ENCODE assay signal across 20 cellular contexts in the genomic region with DNA sequence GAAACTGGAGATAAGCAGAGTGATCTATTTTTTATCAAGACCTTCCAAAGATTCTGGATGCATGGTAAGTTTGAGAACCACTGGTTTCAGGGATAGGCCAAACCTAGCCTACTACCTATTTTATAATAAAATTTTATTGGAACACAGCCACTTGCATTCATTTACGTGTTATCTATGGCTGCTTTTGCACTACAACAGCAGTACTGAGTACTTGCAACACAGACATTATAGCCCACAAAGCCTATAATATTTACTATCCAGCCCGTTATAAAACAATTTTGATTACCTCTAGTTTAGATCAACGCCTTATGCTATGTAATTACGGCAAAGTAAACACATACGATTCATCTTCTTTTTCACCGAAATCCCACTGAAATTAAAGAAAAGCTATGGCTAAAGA. TPM values are rescaled to one million over a fixed set of nuclear protein-coding genes. Genes with fewer than 3 reads are reported as not detected.
"Had no signal": no experiment of that assay in that cellular context is flagged by ENCODE, and none has a peak within 500 bp of the region (broad histone marks: within the 10 kb centered on the region; RNA-seq: fewer than 3 reads in every experiment).

No MANE protein-coding gene starts in this region.

- DNase-seq: activated B cell treated with CpG ODN at 0.5 μM for 24 hours; activated CD4-positive, alpha-beta memory T cell treated with anti-CD3 and anti-CD28 coated beads for 36 hours; activated CD4-positive, alpha-beta T cell treated with anti-CD3 and anti-CD28 coated beads for 4 hours; aorta; dermis blood vessel endothelial cell; effector CD8-positive, alpha-beta T cell; erythroblast; heart right ventricle; kidney; naive thymus-derived CD8-positive, alpha-beta T cell; ovary; psoas muscle; stimulated activated CD4-positive, alpha-beta T cell treated with anti-CD3 and anti-CD28 coated beads, Interleukin-4, amount 100 ng/mL, for 24 hours; stomach; T-helper 17 cell had no signal

- H3K36me3 ChIP-seq: heart right ventricle, ovary, right atrium auricular region, stomach, suprapubic skin, tibial nerve had no signal

- H3K9me3 ChIP-seq: ovary, suprapubic skin had no signal

- ATAC-seq: heart right ventricle; naive thymus-derived CD8-positive, alpha-beta T cell; psoas muscle; T-helper 17 cell had no signal

- FAIRE-seq: kidney had no signal

- H3K4me3 ChIP-seq: heart right ventricle, lung, ovary, psoas muscle, right atrium auricular region, stomach, suprapubic skin, tibial nerve had no signal

- H3K27ac ChIP-seq: heart right ventricle, ovary, psoas muscle, right atrium auricular region, suprapubic skin, tibial nerve had no signal

- H3K27me3 ChIP-seq: ovary, right atrium auricular region, stomach, suprapubic skin, tibial nerve had no signal

- H3K4me1 ChIP-seq: heart right ventricle, psoas muscle, right atrium auricular region, stomach, suprapubic skin, tibial nerve had no signal

RNA-seq across cellular contexts. Expression of a gene that starts 18.4 kb away (rescaled TPM):
- total RNA-seq: naive thymus-derived CD8-positive, alpha-beta T cell; T-helper 17 cell had no signal

RNA-seq across cellular contexts. Expression of a gene that starts 38.9 kb away (rescaled TPM):
- total RNA-seq: activated B cell treated with CpG ODN at 0.5 μM for 24 hours; activated CD4-positive, alpha-beta memory T cell treated with anti-CD3 and anti-CD28 coated beads for 36 hours; activated naive CD4-positive, alpha-beta T cell treated with anti-CD3 and anti-CD28 coated beads, Interleukin-2, amount 50 U/mL, for 72 hours; naive thymus-derived CD8-positive, alpha-beta T cell; T-helper 17 cell had no signal
- polyA plus RNA-seq: naive thymus-derived CD8-positive, alpha-beta T cell had no signal
